Comparison of ENCODE assay signal across 8 cellular contexts in the genomic region with DNA sequence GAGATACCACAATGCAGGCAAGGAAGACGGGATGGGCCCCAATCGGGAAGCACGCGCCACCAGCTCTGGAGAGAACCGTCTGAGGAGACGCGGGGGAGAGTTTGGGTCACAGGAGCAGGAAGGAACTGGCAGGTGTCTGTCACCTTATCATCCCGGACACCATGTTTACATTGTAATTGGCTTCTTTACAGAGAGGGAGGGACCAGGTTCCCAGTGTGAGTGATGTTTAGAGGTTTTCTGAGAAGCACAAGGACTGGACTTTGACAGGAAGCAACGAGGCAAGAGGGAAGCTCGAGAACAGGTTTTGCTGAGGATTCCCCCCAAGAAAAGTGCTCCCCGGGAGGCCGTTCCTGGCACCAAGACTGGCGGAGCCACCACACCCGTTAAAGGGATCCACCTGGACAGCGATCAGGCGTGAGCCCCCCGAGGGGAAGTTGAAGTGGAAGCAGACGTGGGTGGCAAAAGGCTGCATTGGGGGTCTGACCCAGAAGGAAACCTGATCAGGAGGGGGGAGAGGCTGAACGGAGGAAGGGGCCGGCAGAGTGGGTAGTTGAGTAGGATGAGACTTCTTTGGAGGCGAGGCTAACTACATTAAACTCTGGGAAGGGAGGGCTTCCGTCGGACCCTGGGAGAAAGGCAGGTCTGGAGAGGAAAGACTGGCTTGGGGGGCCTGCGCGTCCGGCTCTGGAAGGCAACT. TPM values are rescaled to one million over a fixed set of nuclear protein-coding genes. Genes with fewer than 3 reads are reported as not detected.
DNase-seq lines count a peak whose midpoint lies in the region; ATAC-seq, FAIRE-seq and TF ChIP-seq lines count a peak whose summit lies in the region.

No MANE protein-coding gene starts in this region.

- H3K36me3 ChIP-seq in cardiac muscle cell: no peaks in the 10 kb centered on the region

- H3K27me3 Mint-ChIP-seq in osteocyte (ENCODE audit: unreplicated experiment): no peaks in the 10 kb centered on the region

- peak overlapping the region; percentile 96 for H3K4me3 Mint-ChIP-seq in osteocyte (ENCODE audit: unreplicated experiment)

- H3K27ac ChIP-seq in cardiac muscle cell: peak overlapping the region; percentile 95

- H3K27me3 ChIP-seq in cardiac muscle cell: no peaks in the 10 kb centered on the region

- peaks cover 41% of the 10 kb centered on the region for H3K4me1 Mint-ChIP-seq in osteocyte (ENCODE audit: unreplicated experiment)

- no peak for TF ChIP-seq CTCF in cardiac muscle cell (IDR thresholded peaks at IDR 0.05; ENCODE audit: low read depth, low read length)
- TF ChIP-seq CTCF in osteocyte (IDR thresholded peaks at IDR 0.05): no peak

- peaks cover 14 to 21% of the 10 kb centered on the region in 2 donors for H3K36me3 Mint-ChIP-seq in activated naive CD4-positive, alpha-beta T cell treated with anti-CD3 and anti-CD28 coated beads, Interleukin-2, amount 50 U/mL, for 72 hours
- H3K36me3 Mint-ChIP-seq in osteocyte (ENCODE audit: unreplicated experiment): peaks cover 1% of the 10 kb centered on the region

- peak overlapping the region; percentile 94 to 98 for H3K27ac Mint-ChIP-seq in activated naive CD4-positive, alpha-beta T cell treated with anti-CD3 and anti-CD28 coated beads, Interleukin-2, amount 50 U/mL, for 72 hours
- peak overlapping the region; percentile 96 for H3K27ac Mint-ChIP-seq in osteocyte (ENCODE audit: unreplicated experiment)

- ATAC-seq in GM18511 (IDR thresholded peaks at IDR 0.05; ENCODE audit: unreplicated experiment) (peak; percentile 52), HG03460 (IDR thresholded peaks at IDR 0.05; ENCODE audit: unreplicated experiment) (peak; percentile 44)
- ATAC-seq in activated naive CD4-positive, alpha-beta T cell treated with anti-CD3 and anti-CD28 coated beads, Interleukin-2, amount 50 U/mL, for 72 hours: peak; percentile 62 to 66

- H3K4me3 ChIP-seq in cardiac muscle cell: peak overlapping the region; percentile 97

- FAIRE-seq in RCC 7860 (lab: Jason Lieb, UNC): peak; percentile 15

- peaks cover 21% of the 10 kb centered on the region for H3K4me1 ChIP-seq in cardiac muscle cell (ENCODE audit: low read depth)

- no peaks in the 10 kb centered on the region for H3K9me3 ChIP-seq in cardiac muscle cell (ENCODE audit: low read depth)

- peaks cover 0 to 9% of the 10 kb centered on the region in 2 donors for H3K9me3 Mint-ChIP-seq in activated naive CD4-positive, alpha-beta T cell treated with anti-CD3 and anti-CD28 coated beads, Interleukin-2, amount 50 U/mL, for 72 hours
- no peaks in the 10 kb centered on the region for H3K9me3 Mint-ChIP-seq in osteocyte (ENCODE audit: unreplicated experiment)

- DNase-seq in AG08396 (ENCODE audit: low spot score): peak; percentile 39
- DNase-seq in RCC 7860 (ENCODE audit: low spot score): peak; percentile 51
- peak; percentile 48 to 61 for DNase-seq in activated naive CD4-positive, alpha-beta T cell treated with anti-CD3 and anti-CD28 coated beads, Interleukin-2, amount 50 U/mL, for 72 hours (ENCODE audit: low spot score in 2 of 2)
- DNase-seq in cardiac muscle cell (ENCODE audit: low read depth in 1 of 2, low spot score in 1 of 2): peak; percentile 33 to 34
- DNase-seq in osteocyte (ENCODE audit: extremely low spot score, unreplicated experiment): no peak
- DNase-seq in NCI-H1092 (lab: John Stamatoyannopoulos, UW): no peak

RNA-seq across cellular contexts. Expression of a gene that starts 0.9 kb away (rescaled TPM):
- 10 to 100 TPM; 56.4 to 59.9 TPM for total RNA-seq in activated naive CD4-positive, alpha-beta T cell treated with anti-CD3 and anti-CD28 coated beads, Interleukin-2, amount 50 U/mL, for 72 hours
- total RNA-seq in cardiac muscle cell (66.4 and 110 TPM in 2 replicates), osteocyte (62.4 and 64.8 TPM in 2 replicates)
- polyA plus RNA-seq in cardiac muscle cell: 34.1 and 57.5 TPM in 2 replicates

Comparison
In these comparisons a context has a peak if more than half of its experiments do, and no peak if none do; other contexts are left out.
1. DNase-seq: peak in AG08396 (single experiment), RCC 7860 (single experiment), activated naive CD4-positive, alpha-beta T cell treated with anti-CD3 and anti-CD28 coated beads, Interleukin-2, amount 50 U/mL, for 72 hours (2 of 2) and cardiac muscle cell (2 of 2); none in osteocyte (single experiment) and NCI-H1092 (single experiment).
2. Peak in every context shown above with its lines, with median percentiles within 50 percentile points of each other: ATAC-seq.